8 cellular contexts compared by ENCODE assay signal in genomic region chr9:120348951-120349429, GRCh38.
DNase-seq lines count a peak whose midpoint lies in the region; ATAC-seq, FAIRE-seq and TF ChIP-seq lines count a peak whose summit lies in the region.

No MANE protein-coding gene starts in this region.

- BruUV-seq in IMR-90 (replicated peaks; lab: Mats Ljungman, UMichigan) = no TSS peak

- H4K91ac ChIP-seq in IMR-90 (ENCODE audit: insufficient read depth, low read depth, low read length) = no peak overlapping the region

- no peak overlapping the region for H4K5ac ChIP-seq in IMR-90 (ENCODE audit: low read depth, low read length)

- H3K4me1 ChIP-seq in IMR-90 (ENCODE audit: control insufficient read depth, insufficient read depth, low read length) (peaks cover 6% of the 10 kb centered on the region), SJSA1 (replicated peaks) (peaks cover 4% of the 10 kb centered on the region; the same call in 1 of the 2 replicates), pancreas (no peaks in the 10 kb centered on the region)

- no peak overlapping the region for H2BK120ac ChIP-seq in IMR-90 (ENCODE audit: low read depth, low read length)

- H3K18ac ChIP-seq in IMR-90 (ENCODE audit: low read depth, low read length) = no peak overlapping the region

- CTCF ChIA-PET in IMR-90 (lab: Yijun Ruan, JAX) = interaction anchor here (1.5 to 1.6 kb wide), 2 partner anchors 46 to 128 kb away, joined by 4 read pairs; no protein-coding TSS in a partner anchor

- H2BK5ac ChIP-seq in IMR-90 (ENCODE audit: low read depth, low read length, poor library complexity, severe bottlenecking) = no peak overlapping the region

- H3K4me3 Mint-ChIP-seq in activated CD4-positive, alpha-beta T cell treated with anti-CD3 and anti-CD28 coated beads, Interleukin-2, amount 10 ng/mL, durations not matched to agents 24 days and 14 days = no peak overlapping the region

- H3K27ac ChIP-seq in IMR-90 (ENCODE audit: insufficient read depth, low read length) (no peak overlapping the region), SJSA1 (no peak overlapping the region), pancreas (no peak overlapping the region)

- H3K56ac ChIP-seq in IMR-90 (ENCODE audit: extremely low read depth, insufficient read depth, low read length) = no peak overlapping the region

- H3K4me2 ChIP-seq in IMR-90 (ENCODE audit: low read depth, low read length) = no peak overlapping the region

- H3K9me3 ChIP-seq in IMR-90 (ENCODE audit: control insufficient read depth, insufficient read depth, low read length) = no peaks in the 10 kb centered on the region
- H3K9me3 ChIP-seq in SJSA1 (replicated peaks) = no peaks in the 10 kb centered on the region
- no peaks in the 10 kb centered on the region for H3K9me3 ChIP-seq in pancreas

- dilution Hi-C loops in IMR-90 (cut with HindIII; ENCODE audit: low sequenced_read_pairs, unreplicated experiment) = no loop called here

- H3K14ac ChIP-seq in IMR-90 (replicated peaks; ENCODE audit: low read depth, low read length) = no peak overlapping the region

- H3K36me3 ChIP-seq in IMR-90 (ENCODE audit: control insufficient read depth, insufficient read depth, low read length) (no peaks in the 10 kb centered on the region), SJSA1 (no peaks in the 10 kb centered on the region), pancreas (no peaks in the 10 kb centered on the region)

- H3K4me1 Mint-ChIP-seq in activated CD4-positive, alpha-beta T cell treated with anti-CD3 and anti-CD28 coated beads, Interleukin-2, amount 10 ng/mL, durations not matched to agents 24 days and 14 days = no peaks in the 10 kb centered on the region

- H3K9ac ChIP-seq in IMR-90 (ENCODE audit: low read depth, low read length) = no peak overlapping the region

- 41% methylated on average over 2 of the region's 16 CpGs; no CpG with 5 or more reads in 1 of the 2 experiments for WGBS in IMR-90 (ENCODE audit: extremely low coverage in 2 of 2, insufficient read length in 1 of 2), 2 experiments
- WGBS in pancreas, 2 donors = 22 to 24% methylated on average over 16 of the region's 16 CpGs

- no peak overlapping the region for H2BK15ac ChIP-seq in IMR-90 (ENCODE audit: low read depth, low read length)

- H2AK5ac ChIP-seq in IMR-90 (ENCODE audit: low read depth, low read length) = no peak overlapping the region

- no peak for FAIRE-seq in pancreas (lab: Jason Lieb, UNC)

- in situ Hi-C loops in IMR-90 (cut with MboI; ENCODE audit: low sequenced_read_pairs) = loop anchor here (10.0 kb wide), 1 partner anchor 794 kb away; no protein-coding TSS in a partner anchor

- no peak overlapping the region for H3K4me3 ChIP-seq in IMR-90 (ENCODE audit: insufficient read depth, low read depth, low read length)
- H3K4me3 ChIP-seq in SJSA1 = no peak overlapping the region
- no peak overlapping the region for H3K4me3 ChIP-seq in pancreas

- no peak overlapping the region for H2BK20ac ChIP-seq in IMR-90 (ENCODE audit: low read depth, low read length)

- peak; percentile 58 for DNase-seq in activated CD4-positive, alpha-beta T cell treated with anti-CD3 and anti-CD28 coated beads, Interleukin-2, amount 10 ng/mL, durations not matched to agents 24 days and 14 days
- no peak for DNase-seq in activated CD4-positive, alpha-beta T cell treated with anti-CD3 and anti-CD28 coated beads, Interleukin-2, amount 50 U/mL, for 1 hour
- DNase-seq in IMR-90 (peak; percentile 49), SJSA1 (ENCODE audit: low read depth in 1 of 2, low spot score in 2 of 2) (peak; percentile 11 to 51), fibroblast of the conjunctiva (ENCODE audit: low read depth) (peak; percentile 33), pancreas (peak in 2 of 6 donors; percentile 14 to 36), T1000 (lab: John Stamatoyannopoulos, UW) (no peak)

- TF ChIP-seq POLR2A in IMR-90 (IDR thresholded peaks at IDR 0.05; ENCODE audit: low read depth, low read length) = no peak

- peaks cover 2% of the 10 kb centered on the region; the same call in 1 of the 2 replicates for H3K9me1 ChIP-seq in IMR-90 (ENCODE audit: insufficient read depth, low read length)

- H4K20me1 ChIP-seq in IMR-90 (ENCODE audit: insufficient read depth, low read length) = no peaks in the 10 kb centered on the region

- H3K27me3 ChIP-seq in IMR-90 (ENCODE audit: control insufficient read depth, insufficient read depth, low read length) (no peaks in the 10 kb centered on the region), SJSA1 (replicated peaks) (no peaks in the 10 kb centered on the region), pancreas (no peaks in the 10 kb centered on the region)

- H3K27ac Mint-ChIP-seq in activated CD4-positive, alpha-beta T cell treated with anti-CD3 and anti-CD28 coated beads, Interleukin-2, amount 10 ng/mL, durations not matched to agents 24 days and 14 days = no peak overlapping the region

- H4K8ac ChIP-seq in IMR-90 (ENCODE audit: low read depth in 2 of 2, low read length in 2 of 2) = no peak overlapping the region

- ATAC-seq in IMR-90 (ENCODE audit: low read depth) (peak; percentile 90), pancreas (peak; percentile 48 to 86 (median 83)), GM18498 (IDR thresholded peaks at IDR 0.05; ENCODE audit: unreplicated experiment) (no peak)

- H3K23ac ChIP-seq in IMR-90 (ENCODE audit: low read depth, low read length) = no peak overlapping the region

- H2AK9ac ChIP-seq in IMR-90 (replicated peaks; ENCODE audit: low read depth, low read length, poor library complexity) = no peak overlapping the region

- H3K4ac ChIP-seq in IMR-90 (ENCODE audit: low read depth, low read length) = peak overlapping the region; percentile 35; the same call in 1 of the 2 replicates

- no peaks in the 10 kb centered on the region for H3K9me3 Mint-ChIP-seq in activated CD4-positive, alpha-beta T cell treated with anti-CD3 and anti-CD28 coated beads, Interleukin-2, amount 10 ng/mL, durations not matched to agents 24 days and 14 days

- H3K36me3 Mint-ChIP-seq in activated CD4-positive, alpha-beta T cell treated with anti-CD3 and anti-CD28 coated beads, Interleukin-2, amount 10 ng/mL, durations not matched to agents 24 days and 14 days (ENCODE audit: low read depth) = no peaks in the 10 kb centered on the region

- peak; percentile 83 for TF ChIP-seq RAD21 in IMR-90 (IDR thresholded peaks at IDR 0.05; ENCODE audit: low read length)

- POLR2A ChIA-PET in IMR-90 (lab: Charles Lee; ENCODE audit: unreplicated experiment) = no interaction called here

- no peaks in the 10 kb centered on the region for H3K79me1 ChIP-seq in IMR-90 (ENCODE audit: low read depth in 1 of 2, low read length in 2 of 2)

- TF ChIP-seq CTCF in IMR-90 (conservative IDR thresholded peaks at IDR 0.05; ENCODE audit: low read depth, low read length) = peak; percentile 78
- peak in 3 of 4 donors; percentile 28 to 38 (median 30) for TF ChIP-seq CTCF in pancreas (IDR thresholded peaks at IDR 0.05)

- peak overlapping the region; percentile 3 for H2AFZ ChIP-seq in IMR-90 (replicated peaks; ENCODE audit: low read length, poor library complexity)

- intact Hi-C loops in activated CD4-positive, alpha-beta T cell treated with anti-CD3 and anti-CD28 coated beads, Interleukin-2, amount 10 ng/mL, durations not matched to agents 24 days and 14 days (cut with micrococcal nuclease) = loop anchor here (1.0 to 10.0 kb wide), 2 partner anchors 128 to 384 kb away; no protein-coding TSS in a partner anchor
- intact Hi-C loops in IMR-90 (cut with micrococcal nuclease) (loop anchor here (1.0 to 2.0 kb wide), 2 partner anchors 386 to 793 kb away; no protein-coding TSS in a partner anchor), pancreas (cut with DNase I) (no loop called here)

- peaks cover 4% of the 10 kb centered on the region for H3K27me3 Mint-ChIP-seq in activated CD4-positive, alpha-beta T cell treated with anti-CD3 and anti-CD28 coated beads, Interleukin-2, amount 10 ng/mL, durations not matched to agents 24 days and 14 days

TF ChIP-seq in IMR-90, 13 proteins besides CTCF, POLR2A, EP300 and RAD21:
- TF ChIP-seq RFX5 (IDR thresholded peaks at IDR 0.05; ENCODE audit: low read depth, low read length) (no peak), SMC3 (IDR thresholded peaks at IDR 0.05; ENCODE audit: low read depth, low read length) (peak; percentile 64)
TF ChIP-seq in IMR-90: peak in this region for 1.

Comparison
In these comparisons a context has a peak if more than half of its experiments do, and no peak if none do; other contexts are left out.
1. DNase-seq: peak in activated CD4-positive, alpha-beta T cell treated with anti-CD3 and anti-CD28 coated beads, Interleukin-2, amount 10 ng/mL, durations not matched to agents 24 days and 14 days (single experiment), IMR-90 (single experiment), SJSA1 (2 of 2) and fibroblast of the conjunctiva (single experiment); none in activated CD4-positive, alpha-beta T cell treated with anti-CD3 and anti-CD28 coated beads, Interleukin-2, amount 50 U/mL, for 1 hour (single experiment) and T1000 (single experiment).
2. intact Hi-C loops: an anchor here in activated CD4-positive, alpha-beta T cell treated with anti-CD3 and anti-CD28 coated beads, Interleukin-2, amount 10 ng/mL, durations not matched to agents 24 days and 14 days (1.0 to 10.0 kb wide) and IMR-90 (1.0 to 2.0 kb wide); none called in pancreas.